ENCODE assay signal across 16 cellular contexts in genomic region chr4:152943673-152944072, GRCh38. TPM values are rescaled to one million over a fixed set of nuclear protein-coding genes. Genes with fewer than 3 reads are reported as not detected.
A peak's percentile ranks its signal among the peaks of the same experiment; 100 is the strongest.
DNase-seq lines count a peak whose midpoint lies in the region; ATAC-seq and TF ChIP-seq lines count a peak whose summit lies in the region.
"Had no signal": no experiment of that assay in that cellular context is flagged by ENCODE, and none has a peak within 500 bp of the region (broad histone marks: within the 10 kb centered on the region; RNA-seq: fewer than 3 reads in every experiment).

No MANE protein-coding gene starts in this region.

- DNase-seq in AG08396 (ENCODE audit: low spot score) (peak; percentile 61), LHCN-M2 (ENCODE audit: low read depth) (peak; percentile 44), foreskin fibroblast (peak; percentile 75 to 89), Karpas-422 (no peak), NCI-H1092 (lab: John Stamatoyannopoulos, UW) (no peak)
- DNase-seq: ACHN; activated naive CD8-positive, alpha-beta T cell treated with anti-CD3 and anti-CD28 coated beads, Interleukin-2, amount 50 U/mL, for 24 hours; activated T-cell treated with anti-CD3 and anti-CD28 coated beads, Interleukin-2, amount 50 U/mL, for 4 hours; dermis blood vessel endothelial cell; H9; mammary epithelial cell; NCI-H146 had no signal

- H2AFZ ChIP-seq in parathyroid adenoma, result no peak overlapping the region
- H2AFZ ChIP-seq in Karpas-422 (ENCODE audit: low read length), result no peak overlapping the region

- ATAC-seq in HG03571 (IDR thresholded peaks at IDR 0.05; ENCODE audit: unreplicated experiment) (no peak), GM19023 (IDR thresholded peaks at IDR 0.05; ENCODE audit: unreplicated experiment) (no peak)
- ATAC-seq: activated naive CD8-positive, alpha-beta T cell treated with anti-CD3 and anti-CD28 coated beads, Interleukin-2, amount 50 U/mL, for 24 hours; activated T-cell treated with anti-CD3 and anti-CD28 coated beads, Interleukin-2, amount 50 U/mL, for 4 hours had no signal

- H3K9me2 ChIP-seq in Karpas-422 (replicated peaks; ENCODE audit: insufficient read depth, low read length), result no peaks in the 10 kb centered on the region

- no peaks in the 10 kb centered on the region for H3K36me3 ChIP-seq in parathyroid adenoma (ENCODE audit: control insufficient read depth, insufficient read depth, low read length)
- no peaks in the 10 kb centered on the region for H3K36me3 ChIP-seq in Karpas-422 (ENCODE audit: insufficient read depth, low read length)
- H3K36me3 ChIP-seq: neutrophil had no signal

- H3K4me2 ChIP-seq in parathyroid adenoma (ENCODE audit: low read length) (peak overlapping the region; percentile 14), Karpas-422 (ENCODE audit: low read depth, low read length, poor library complexity, severe bottlenecking) (no peak overlapping the region)

- H3K4me3 ChIP-seq in foreskin fibroblast (ENCODE audit: low read depth in 1 of 2, low read length in 2 of 2), result no peak overlapping the region
- no peak overlapping the region for H3K4me3 ChIP-seq in parathyroid adenoma (ENCODE audit: low read depth, low read length)
- no peak overlapping the region for H3K4me3 ChIP-seq in Karpas-422 (ENCODE audit: low read length)

- no peak overlapping the region for H3K9ac ChIP-seq in parathyroid adenoma
- no peak overlapping the region for H3K9ac ChIP-seq in Karpas-422 (ENCODE audit: low read length)

- TF ChIP-seq CTCF in foreskin fibroblast (IDR thresholded peaks at IDR 0.05; ENCODE audit: low read depth, low read length) (no peak), parathyroid adenoma (IDR thresholded peaks at IDR 0.05) (no peak)

- peaks cover 16% of the 10 kb centered on the region for H3K79me2 ChIP-seq in parathyroid adenoma
- no peaks in the 10 kb centered on the region for H3K79me2 ChIP-seq in Karpas-422 (ENCODE audit: low read length)

- peak overlapping the region; percentile 68 for H3K27ac ChIP-seq in parathyroid adenoma
- H3K27ac ChIP-seq in Karpas-422 (ENCODE audit: low read length), result no peak overlapping the region
- H3K27ac ChIP-seq: neutrophil had no signal

- H3K27me3 ChIP-seq in parathyroid adenoma (ENCODE audit: control insufficient read depth, insufficient read depth, low read length) (no peaks in the 10 kb centered on the region), Karpas-422 (ENCODE audit: low read length) (no peaks in the 10 kb centered on the region)

- H3K9me3 ChIP-seq in parathyroid adenoma (ENCODE audit: control insufficient read depth, low read length) (no peaks in the 10 kb centered on the region), Karpas-422 (ENCODE audit: low read length) (no peaks in the 10 kb centered on the region)
- H3K9me3 ChIP-seq: neutrophil had no signal

- peaks cover 3% of the 10 kb centered on the region; the same call in 1 of the 2 replicates for H4K20me1 ChIP-seq in Karpas-422 (ENCODE audit: insufficient read depth, low read depth, low read length)

- H3K4me1 ChIP-seq in parathyroid adenoma (peaks cover 17% of the 10 kb centered on the region), Karpas-422 (ENCODE audit: low read length) (no peaks in the 10 kb centered on the region)

RNA-seq across cellular contexts. Expression of gene FHDC1, which starts 7.5 kb away (rescaled TPM):
- 0.13 and 0.46 TPM in 2 replicates for total RNA-seq in LHCN-M2 (2014; rRNA removed)
- polyA plus RNA-seq in LHCN-M2 (2012), result 0.34 TPM
- 0.07 and 0.61 TPM in 2 replicates for total RNA-seq in Karpas-422 (2014; rRNA removed; shearing (Covaris generic); ENCODE audit: low replicate concordance)

Comparison
In these comparisons a context has a peak if more than half of its experiments do, and no peak if none do; other contexts are left out.
1. DNase-seq: peak in AG08396 (single experiment), LHCN-M2 (single experiment) and foreskin fibroblast (2 of 2); none in Karpas-422 (single experiment) and NCI-H1092 (single experiment).